Comparison of ENCODE assay signal across 8 cellular contexts in genomic region chr17:40177275-40177874, GRCh38. TPM values are rescaled to one million over a fixed set of nuclear protein-coding genes. Genes with fewer than 3 reads are reported as not detected.
A peak's percentile ranks its signal among the peaks of the same experiment; 100 is the strongest.
DNase-seq lines count a peak whose midpoint lies in the region; ATAC-seq and TF ChIP-seq lines count a peak whose summit lies in the region.

RAPGEFL1 (plus strand) TSS chr17:40177470; CDS start chr17:40177862, 392 bp downstream.

- H3K4me3 Mint-ChIP-seq in activated B cell treated with CpG ODN at 0.5 μM for 24 hours: peak within 1 kb of the TSS; percentile 42

- ATAC-seq in GM18867 (IDR thresholded peaks at IDR 0.05; ENCODE audit: unreplicated experiment) (peak; percentile 64), activated B cell treated with CpG ODN at 0.5 μM for 24 hours (ENCODE audit: low read depth) (peak; percentile 99), HG02678 (IDR thresholded peaks at IDR 0.05; ENCODE audit: unreplicated experiment) (no peak)

- H3K4me3 ChIP-seq in breast epithelium: peak within 1 kb of the TSS; percentile 41 to 68 (median 64)

- peak within 1 kb of the TSS; percentile 62 to 69 for H3K27ac ChIP-seq in breast epithelium

- H3K4me1 ChIP-seq in breast epithelium: peaks cover 0 to 5% of the 10 kb centered on the region in 2 donors

- intact Hi-C loops in activated B cell treated with CpG ODN at 0.5 μM for 24 hours (cut with micrococcal nuclease) (loop anchor here (1.0 kb wide), 1 partner anchor 14 kb away; no protein-coding TSS in a partner anchor), breast epithelium (cut with DNase I; ENCODE audit: low total_unique reads) (loop anchor here (10.0 kb wide), 1 partner anchor 123 kb away; the partner anchor contains the start of gene MED24)

- peaks cover 25% of the 10 kb centered on the region for H3K36me3 Mint-ChIP-seq in activated B cell treated with CpG ODN at 0.5 μM for 24 hours (ENCODE audit: low read depth)

- H3K27ac Mint-ChIP-seq in activated B cell treated with CpG ODN at 0.5 μM for 24 hours: no peak within 1 kb of the TSS

- POLR2A ChIA-PET in activated B cell treated with CpG ODN at 0.5 μM for 24 hours (lab: Charles Lee): interaction anchor here (0.5 to 0.6 kb wide), 2 partner anchors 57 to 137 kb away, joined by 3 read pairs; no protein-coding TSS in a partner anchor

- H3K9me3 ChIP-seq in breast epithelium: no peaks in the 10 kb centered on the region

- H3K36me3 ChIP-seq in breast epithelium: no peaks in the 10 kb centered on the region

- no peaks in the 10 kb centered on the region for H3K9me3 Mint-ChIP-seq in activated B cell treated with CpG ODN at 0.5 μM for 24 hours

- no peak for TF ChIP-seq POLR2A in breast epithelium (IDR thresholded peaks at IDR 0.05)

- no peaks in the 10 kb centered on the region for H3K27me3 Mint-ChIP-seq in activated B cell treated with CpG ODN at 0.5 μM for 24 hours

- CTCF ChIA-PET in activated B cell treated with CpG ODN at 0.5 μM for 24 hours (lab: Charles Lee): no interaction called here

- peaks cover 10% of the 10 kb centered on the region for H3K4me1 Mint-ChIP-seq in activated B cell treated with CpG ODN at 0.5 μM for 24 hours

- peak; percentile 38 for DNase-seq in NCI-H128 (lab: John Stamatoyannopoulos, UW; ENCODE audit: unreplicated experiment)
- DNase-seq in activated B cell treated with CpG ODN at 0.5 μM for 24 hours: peak; percentile 61
- peak; percentile 72 to 82 for DNase-seq in breast epithelium (ENCODE audit: low spot score in 2 of 2)
- peak; percentile 81 for DNase-seq in iris pigment epithelial cell (ENCODE audit: low read depth)
- DNase-seq in stimulated activated CD4-positive, alpha-beta T cell treated with anti-CD3 and anti-CD28 coated beads, Interleukin-15, amount 100 ng/mL, for 1 hour (ENCODE audit: low read depth in 1 of 2, low spot score in 1 of 2): peak; percentile 67 to 87
- DNase-seq in GDM1 (lab: John Stamatoyannopoulos, UW): no peak

- no peaks in the 10 kb centered on the region for H3K27me3 ChIP-seq in breast epithelium

- TF ChIP-seq CTCF in activated B cell treated with CpG ODN at 0.5 μM for 24 hours (IDR thresholded peaks at IDR 0.05) (no peak), breast epithelium (IDR thresholded peaks at IDR 0.05) (no peak)

RNA-seq across cellular contexts. Expression of gene RAPGEFL1, which starts in this region (rescaled TPM):
- total RNA-seq in activated B cell treated with CpG ODN at 0.5 μM for 24 hours (4.9 and 7.0 TPM in 2 replicates), breast epithelium (10 to 100 TPM in 1 of 3 donors, 1 to 10 TPM in 2; 3.2 to 10.8 (median 5.0) TPM)
